ENCODE assay signal across 8 cellular contexts in the genomic region with DNA sequence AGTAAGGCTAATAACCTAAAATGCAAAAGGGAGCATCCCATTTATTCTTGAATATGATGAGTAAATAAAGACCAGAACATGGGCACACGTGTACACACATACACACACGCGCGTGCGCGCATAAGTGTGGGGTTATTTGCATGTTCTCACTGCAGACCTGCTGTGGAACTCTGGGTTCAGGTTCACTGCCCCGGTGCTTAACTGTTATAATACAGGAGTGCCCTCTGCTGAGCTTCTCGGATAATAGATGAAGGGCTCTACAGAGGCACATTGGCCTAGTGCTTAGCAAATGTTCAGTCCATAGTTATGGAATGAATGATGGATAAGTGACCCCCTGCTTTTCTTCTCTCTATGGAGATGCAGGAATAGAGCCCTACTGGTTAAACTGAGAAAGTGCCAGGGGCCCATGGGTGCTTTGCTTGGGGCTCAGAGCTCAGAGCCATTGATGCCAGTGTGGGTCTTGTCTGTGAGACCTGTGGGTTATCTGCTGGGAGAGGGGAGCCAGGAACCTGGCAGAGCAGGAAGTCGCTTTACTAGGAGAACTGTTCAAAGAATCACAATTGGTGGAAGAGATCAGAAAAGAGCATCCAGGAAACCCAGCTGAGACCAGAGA. TPM values are rescaled to one million over a fixed set of nuclear protein-coding genes. Genes with fewer than 3 reads are reported as not detected.
DNase-seq lines count a peak whose midpoint lies in the region; ATAC-seq and TF ChIP-seq lines count a peak whose summit lies in the region.

No MANE protein-coding gene starts in this region.

- peaks cover 26% of the 10 kb centered on the region for H3K4me1 Mint-ChIP-seq in activated CD4-positive, alpha-beta memory T cell treated with anti-CD3 and anti-CD28 coated beads for 36 hours (ENCODE audit: low read depth)
- no peaks in the 10 kb centered on the region for H3K4me1 Mint-ChIP-seq in endodermal cell
- H3K4me1 Mint-ChIP-seq in naive thymus-derived CD4-positive, alpha-beta T cell: peaks cover 17 to 34% (median 31%) of the 10 kb centered on the region in 7 donors

- ATAC-seq in GM18499 (IDR thresholded peaks at IDR 0.05; ENCODE audit: insufficient read depth, unreplicated experiment): peak; percentile 36
- ATAC-seq in HG03025 (IDR thresholded peaks at IDR 0.05; ENCODE audit: low FRiP score, unreplicated experiment): peak; percentile 51
- peak; percentile 68 for ATAC-seq in naive thymus-derived CD4-positive, alpha-beta T cell
- peak; percentile 72 for ATAC-seq in upper lobe of right lung

- H3K4me3 ChIP-seq in A673 (ENCODE audit: low read depth, low read length, poor library complexity, severe bottlenecking): no peak overlapping the region
- H3K4me3 ChIP-seq in endodermal cell (ENCODE audit: low read length): no peak overlapping the region
- H3K4me3 ChIP-seq in naive thymus-derived CD4-positive, alpha-beta T cell (ENCODE audit: low read length): peak overlapping the region; percentile 32
- no peak overlapping the region for H3K4me3 ChIP-seq in upper lobe of right lung

- H3K36me3 ChIP-seq in A673 (ENCODE audit: insufficient read depth, low read length, poor library complexity, severe bottlenecking) (no peaks in the 10 kb centered on the region), endodermal cell (ENCODE audit: control insufficient read depth, insufficient read depth, low read length) (no peaks in the 10 kb centered on the region), upper lobe of right lung (no peaks in the 10 kb centered on the region)
- H3K36me3 ChIP-seq in naive thymus-derived CD4-positive, alpha-beta T cell (ENCODE audit: control insufficient read depth in 2 of 3, insufficient read depth in 3 of 3, low read length in 3 of 3): peaks cover 0 to 9% (median 7%) of the 10 kb centered on the region in 3 experiments

- DNase-seq in A673 (ENCODE audit: low spot score) (peak; percentile 57), NCI-H510A (lab: John Stamatoyannopoulos, UW) (peak; percentile 50), endodermal cell (peak; percentile 76), upper lobe of right lung (peak; percentile 74)
- DNase-seq in activated CD4-positive, alpha-beta memory T cell treated with anti-CD3 and anti-CD28 coated beads for 36 hours: peak; percentile 84
- peak; percentile 39 to 83 (median 77) for DNase-seq in naive thymus-derived CD4-positive, alpha-beta T cell

- H3K9ac ChIP-seq in endodermal cell (ENCODE audit: extremely low read depth, low read length, poor library complexity, severe bottlenecking): no peak overlapping the region

- no peaks in the 10 kb centered on the region for H3K27me3 Mint-ChIP-seq in activated CD4-positive, alpha-beta memory T cell treated with anti-CD3 and anti-CD28 coated beads for 36 hours
- peaks cover 26% of the 10 kb centered on the region for H3K27me3 Mint-ChIP-seq in endodermal cell (ENCODE audit: insufficient read depth)
- H3K27me3 Mint-ChIP-seq in naive thymus-derived CD4-positive, alpha-beta T cell: peaks cover 0 to 34% (median 0%) of the 10 kb centered on the region in 5 donors

- POLR2A ChIA-PET in A673 (lab: Charles Lee; ENCODE audit: low non-redundant PET): no interaction called here
- POLR2A ChIA-PET in activated CD4-positive, alpha-beta memory T cell treated with anti-CD3 and anti-CD28 coated beads for 36 hours (lab: Charles Lee): interaction anchor here (0.9 kb wide), 1 partner anchor 211 kb away, joined by 3 read pairs; no protein-coding TSS in a partner anchor
- POLR2A ChIA-PET in naive thymus-derived CD4-positive, alpha-beta T cell (lab: Charles Lee): interaction anchor here (0.6 to 1.6 kb wide), 7 partner anchors 25 to 510 kb away, joined by 3 to 8 read pairs (median 4); no protein-coding TSS in a partner anchor

- CTCF ChIA-PET in A673 (lab: Charles Lee): interaction anchor here (0.6 to 1.0 kb wide), 3 partner anchors 158 to 365 kb away, joined by 4 to 5 read pairs (median 4); no protein-coding TSS in a partner anchor
- CTCF ChIA-PET in activated CD4-positive, alpha-beta memory T cell treated with anti-CD3 and anti-CD28 coated beads for 36 hours (lab: Charles Lee): interaction anchor here (0.6 to 4.2 kb wide), 30 partner anchors 9 to 592 kb away, joined by 3 to 89 read pairs (median 4); no protein-coding TSS in a partner anchor
- CTCF ChIA-PET in naive thymus-derived CD4-positive, alpha-beta T cell (lab: Charles Lee): interaction anchor here (0.6 to 4.8 kb wide), 16 partner anchors 9 to 1895 kb away, joined by 3 to 63 read pairs (median 4); partner anchors contain the start of gene UGT1A5

- intact Hi-C loops in A673 (cut with micrococcal nuclease; ENCODE audit: unreplicated experiment) (loop anchor here (2.0 to 5.0 kb wide), 2 partner anchors 212 to 363 kb away; no protein-coding TSS in a partner anchor), upper lobe of right lung (cut with DNase I) (loop anchor here (5.0 kb wide), 1 partner anchor 368 kb away; no protein-coding TSS in a partner anchor)
- intact Hi-C loops in activated CD4-positive, alpha-beta memory T cell treated with anti-CD3 and anti-CD28 coated beads for 36 hours (cut with micrococcal nuclease): loop anchor here (1.0 to 2.0 kb wide), 4 partner anchors 44 to 524 kb away; no protein-coding TSS in a partner anchor
- intact Hi-C loops in naive thymus-derived CD4-positive, alpha-beta T cell (cut with micrococcal nuclease): loop anchor here (1.0 to 5.0 kb wide), 8 partner anchors 44 to 643 kb away; no protein-coding TSS in a partner anchor

- no peak overlapping the region for H3K4me3 Mint-ChIP-seq in activated CD4-positive, alpha-beta memory T cell treated with anti-CD3 and anti-CD28 coated beads for 36 hours
- H3K4me3 Mint-ChIP-seq in endodermal cell: no peak overlapping the region
- peak overlapping the region; percentile 44 to 91 (median 73) for H3K4me3 Mint-ChIP-seq in naive thymus-derived CD4-positive, alpha-beta T cell

- H3K27me3 ChIP-seq in A673 (replicated peaks; ENCODE audit: insufficient read depth, low read depth, low read length, poor library complexity) (no peaks in the 10 kb centered on the region), endodermal cell (ENCODE audit: control insufficient read depth, insufficient read depth, low read length, poor library complexity, severe bottlenecking) (peaks cover 8% of the 10 kb centered on the region), upper lobe of right lung (peaks cover 5% of the 10 kb centered on the region)
- H3K27me3 ChIP-seq in naive thymus-derived CD4-positive, alpha-beta T cell (ENCODE audit: control insufficient read depth in 2 of 2, insufficient read depth in 2 of 2, low read length in 2 of 2): no peaks in the 10 kb centered on the region

- H3K27ac Mint-ChIP-seq in activated CD4-positive, alpha-beta memory T cell treated with anti-CD3 and anti-CD28 coated beads for 36 hours: peak overlapping the region; percentile 15
- H3K27ac Mint-ChIP-seq in endodermal cell: no peak overlapping the region
- H3K27ac Mint-ChIP-seq in naive thymus-derived CD4-positive, alpha-beta T cell: peak overlapping the region; percentile 56 to 98 (median 92)

- H3K27ac ChIP-seq in A673 (ENCODE audit: low read depth, low read length, poor library complexity, severe bottlenecking) (no peak overlapping the region), endodermal cell (ENCODE audit: low read depth, low read length) (no peak overlapping the region), upper lobe of right lung (no peak overlapping the region)
- H3K27ac ChIP-seq in naive thymus-derived CD4-positive, alpha-beta T cell (ENCODE audit: low read depth, low read length): peak overlapping the region; percentile 91

- H3K9me3 ChIP-seq in A673 (ENCODE audit: low read depth, low read length, poor library complexity, severe bottlenecking) (no peaks in the 10 kb centered on the region), endodermal cell (ENCODE audit: control insufficient read depth, low read length) (no peaks in the 10 kb centered on the region), upper lobe of right lung (no peaks in the 10 kb centered on the region)
- H3K9me3 ChIP-seq in naive thymus-derived CD4-positive, alpha-beta T cell (ENCODE audit: control insufficient read depth in 2 of 3, low read length in 3 of 3): no peaks in the 10 kb centered on the region

- 40 to 56% methylated on average over 2 to 9 of the region's 9 CpGs for WGBS in endodermal cell (ENCODE audit: insufficient coverage in 1 of 2, insufficient read length in 1 of 2), 2 experiments

- TF ChIP-seq CTCF in A673 (conservative IDR thresholded peaks at IDR 0.05; ENCODE audit: low read depth, low read length): peak; percentile 57
- TF ChIP-seq CTCF in endodermal cell (conservative IDR thresholded peaks at IDR 0.05): peak; percentile 78
- TF ChIP-seq CTCF in upper lobe of right lung (IDR thresholded peaks at IDR 0.05): peak; percentile 61

- no peaks in the 10 kb centered on the region for H3K4me1 ChIP-seq in A673 (ENCODE audit: insufficient read depth, low read length, poor library complexity, severe bottlenecking)
- no peaks in the 10 kb centered on the region for H3K4me1 ChIP-seq in endodermal cell (ENCODE audit: control insufficient read depth, insufficient read depth, low read length)
- H3K4me1 ChIP-seq in naive thymus-derived CD4-positive, alpha-beta T cell (ENCODE audit: control insufficient read depth in 2 of 2, insufficient read depth in 2 of 2, low read length in 2 of 2): peaks cover 24 to 30% of the 10 kb centered on the region in 2 donors
- H3K4me1 ChIP-seq in upper lobe of right lung: peaks cover 4% of the 10 kb centered on the region

- H3K9me3 Mint-ChIP-seq in activated CD4-positive, alpha-beta memory T cell treated with anti-CD3 and anti-CD28 coated beads for 36 hours: no peaks in the 10 kb centered on the region
- no peaks in the 10 kb centered on the region for H3K9me3 Mint-ChIP-seq in endodermal cell
- peaks cover 0 to 8% (median 0%) of the 10 kb centered on the region in 11 donors for H3K9me3 Mint-ChIP-seq in naive thymus-derived CD4-positive, alpha-beta T cell

- BruUV-seq in A673 (replicated peaks; lab: Mats Ljungman, UMichigan): no TSS peak

- H3K36me3 Mint-ChIP-seq in activated CD4-positive, alpha-beta memory T cell treated with anti-CD3 and anti-CD28 coated beads for 36 hours: peaks cover 9% of the 10 kb centered on the region
- no peaks in the 10 kb centered on the region for H3K36me3 Mint-ChIP-seq in endodermal cell (ENCODE audit: low read depth)
- H3K36me3 Mint-ChIP-seq in naive thymus-derived CD4-positive, alpha-beta T cell: peaks cover 8 to 12% (median 8%) of the 10 kb centered on the region in 5 donors

RNA-seq across cellular contexts. Expression of gene ARL4C, which starts 3.6 kb away (rescaled TPM):
- total RNA-seq in A673 (2021) (3.0 and 3.5 TPM in 2 replicates), endodermal cell (10 to 100 TPM in 1 of 2 donors, 1 to 10 TPM in 1; 9.3 to 21.7 TPM), upper lobe of right lung (21.2 TPM)
- total RNA-seq in activated CD4-positive, alpha-beta memory T cell treated with anti-CD3 and anti-CD28 coated beads for 36 hours: 10 to 100 TPM; 44.4 to 44.7 TPM
- 74.9 TPM for polyA plus RNA-seq in endodermal cell (2013, experiment 1 of 2)
- 65.4 TPM for polyA plus RNA-seq in endodermal cell (2013, experiment 2 of 2)
- 100 to 1,000 TPM; 200 to 329 (median 290) TPM for total RNA-seq in naive thymus-derived CD4-positive, alpha-beta T cell
- 100 to 1,000 TPM in 1 of 2 donors, 10 to 100 TPM in 1; 90.6 to 115 TPM for polyA plus RNA-seq in naive thymus-derived CD4-positive, alpha-beta T cell

Comparison
In these comparisons a context has a peak if more than half of its experiments do, and no peak if none do; other contexts are left out.
1. H3K4me3 Mint-ChIP-seq: peak in naive thymus-derived CD4-positive, alpha-beta T cell (10 of 10); none in activated CD4-positive, alpha-beta memory T cell treated with anti-CD3 and anti-CD28 coated beads for 36 hours (single experiment) and endodermal cell (single experiment).
2. Peak in every context shown above with its lines, with median percentiles within 50 percentile points of each other: DNase-seq, CTCF ChIP-seq and ATAC-seq.